In genomic region chr2:126674075-126674744, GRCh38 we compare ENCODE assay signal across 1 cellular context.
TF ChIP-seq lines count a peak whose summit lies in the region.

No MANE protein-coding gene starts in this region.

TF ChIP-seq in K562, 482 proteins besides CTCF, POLR2A, EP300 and RAD21 (continued from another document and continues in another):
- TF ChIP-seq ZNF395 (CRISPR knock-in tag; IDR thresholded peaks at IDR 0.05) (peak; percentile 84; the same call in 1 of the 2 replicates), DDX20 (tag; IDR thresholded peaks at IDR 0.05; ENCODE audit: low read depth) (no peak), XRCC5 (IDR thresholded peaks at IDR 0.05; ENCODE audit: low read depth, low read length) (peak; percentile 65; the same call in 1 of the 2 replicates), ZKSCAN3 (CRISPR knock-in tag; IDR thresholded peaks at IDR 0.05) (no peak), E2F4 (CRISPR knock-in tag; IDR thresholded peaks at IDR 0.05; ENCODE audit: low read depth) (no peak), MECOM (CRISPR knock-in tag; IDR thresholded peaks at IDR 0.05) (peak; percentile 86), NR2C1 (IDR thresholded peaks at IDR 0.05) (no peak), NR2C1 (tag; IDR thresholded peaks at IDR 0.05) (no peak), MEF2A (IDR thresholded peaks at IDR 0.05; ENCODE audit: control insufficient read depth, low read depth, low read length) (peak; percentile 62; the same call in 1 of the 2 replicates), ETV1 (tag; conservative IDR thresholded peaks at IDR 0.05; ENCODE audit: low read depth) (no peak), ZNF778 (CRISPR knock-in tag; IDR thresholded peaks at IDR 0.05) (no peak), NELFE (IDR thresholded peaks at IDR 0.05; ENCODE audit: insufficient read depth, insufficient read length) (no peak), TCF7L2 (IDR thresholded peaks at IDR 0.05; ENCODE audit: low read depth, low read length) (no peak), ZNF644 (tag; IDR thresholded peaks at IDR 0.05; ENCODE audit: low read depth) (peak; percentile 86), ID3 (CRISPR knock-in tag; IDR thresholded peaks at IDR 0.05) (no peak), ID3 (tag; IDR thresholded peaks at IDR 0.05) (no peak), PRDM10 (IDR thresholded peaks at IDR 0.05; ENCODE audit: partially characterized antibody) (no peak), SMARCB1 (IDR thresholded peaks at IDR 0.05; ENCODE audit: insufficient read length, low read depth) (peak; percentile 41), PCBP2 (IDR thresholded peaks at IDR 0.05; ENCODE audit: low read depth, low read length, poor library complexity, severe bottlenecking) (no peak), CREB1 (IDR thresholded peaks at IDR 0.05) (peak; percentile 81), CREB1 (CRISPR knock-in tag; IDR thresholded peaks at IDR 0.05) (no peak), TSC22D4 (tag; IDR thresholded peaks at IDR 0.05) (no peak), XRCC3 (IDR thresholded peaks at IDR 0.05) (no peak), FOXJ3 (CRISPR knock-in tag; IDR thresholded peaks at IDR 0.05) (no peak), BHLHE40 (IDR thresholded peaks at IDR 0.05; ENCODE audit: low read length) (peak; percentile 76), KLF13 (tag; IDR thresholded peaks at IDR 0.05; ENCODE audit: borderline replicate concordance, low read depth) (no peak), FOXA1 (IDR thresholded peaks at IDR 0.05; ENCODE audit: borderline replicate concordance) (no peak), ZNF134 (CRISPR knock-in tag; conservative IDR thresholded peaks at IDR 0.05) (peak; percentile 59; the same call in 1 of the 2 replicates), ZKSCAN8 (CRISPR knock-in tag; IDR thresholded peaks at IDR 0.05) (0 out of 2 replicates have a peak, but pooled peaks have one; percentile 46), FOXK2 (conservative IDR thresholded peaks at IDR 0.05 in 1 of 2, IDR thresholded peaks at IDR 0.05 in 1 of 2; ENCODE audit: low read depth in 2 of 2) (peak; percentile 40 to 59; a peak in 3 of 4 replicates), THRAP3 (IDR thresholded peaks at IDR 0.05; ENCODE audit: borderline replicate concordance) (no peak), ZBTB5 (IDR thresholded peaks at IDR 0.05) (no peak), ZNF449 (CRISPR knock-in tag; IDR thresholded peaks at IDR 0.05) (peak; percentile 80; the same call in 1 of the 2 replicates), ELF2 (CRISPR knock-in tag; IDR thresholded peaks at IDR 0.05) (no peak), MYC (IDR thresholded peaks at IDR 0.05; ENCODE audit: low read depth, low read length) (peak; percentile 61; the same call in 1 of the 2 replicates), MYC (CRISPR knock-in tag; IDR thresholded peaks at IDR 0.05; ENCODE audit: borderline replicate concordance, low read depth) (no peak), SPI1 (IDR thresholded peaks at IDR 0.05; ENCODE audit: borderline replicate concordance, low read depth, low read length) (peak; percentile 82), RAD51 (IDR thresholded peaks at IDR 0.05; ENCODE audit: borderline replicate concordance, low read depth) (no peak), ZNF143 (CRISPR knock-in tag; IDR thresholded peaks at IDR 0.05) (no peak), MAZ (CRISPR knock-in tag; conservative IDR thresholded peaks at IDR 0.05 in 1 of 2, IDR thresholded peaks at IDR 0.05 in 1 of 2) (0 out of 4 replicates have a peak, but pooled peaks of 1 of the 2 experiments have one; percentile 60), L3MBTL2 (IDR thresholded peaks at IDR 0.05) (peak; percentile 40; the same call in 1 of the 2 replicates), ZNF239 (CRISPR knock-in tag; IDR thresholded peaks at IDR 0.05) (no peak), MXD1 (CRISPR knock-in tag; IDR thresholded peaks at IDR 0.05; ENCODE audit: borderline replicate concordance, poor library complexity, severe bottlenecking) (no peak), MED1 (CRISPR knock-in tag; IDR thresholded peaks at IDR 0.05; ENCODE audit: borderline replicate concordance) (no peak), AFF1 (IDR thresholded peaks at IDR 0.05; ENCODE audit: low read depth in 1 of 2, partially characterized antibody in 2 of 2) (no peak), GTF2A2 (tag; IDR thresholded peaks at IDR 0.05) (no peak)
